In the genomic region with DNA sequence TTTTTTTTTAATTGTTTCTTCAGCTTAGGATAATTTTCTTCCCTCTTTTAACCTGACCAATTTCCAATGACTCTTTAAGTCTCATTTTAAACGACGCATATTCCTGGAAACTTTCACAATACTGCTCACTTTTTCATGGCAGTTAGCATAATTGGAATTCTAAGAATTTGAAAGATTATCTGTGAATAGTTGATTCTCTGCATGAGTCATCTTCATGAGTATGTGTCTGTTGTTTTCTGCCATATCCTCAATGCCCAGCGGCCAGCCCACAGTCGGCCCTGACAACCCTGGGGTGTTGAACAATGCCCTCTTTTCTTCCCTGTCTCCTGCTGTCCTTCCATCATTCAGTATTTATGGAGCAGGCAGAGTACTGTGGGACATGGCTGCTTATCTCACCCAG, we compare ENCODE assay signal across 14 cellular contexts.
A peak's percentile ranks its signal among the peaks of the same experiment; 100 is the strongest.
DNase-seq lines count a peak whose midpoint lies in the region; TF ChIP-seq lines count a peak whose summit lies in the region.
"Had no signal": no experiment of that assay in that cellular context is flagged by ENCODE, and none has a peak within 500 bp of the region (broad histone marks: within the 10 kb centered on the region; RNA-seq: fewer than 3 reads in every experiment).

No MANE protein-coding gene starts in this region.

- H3K9me2 ChIP-seq in OCI-LY7 (ENCODE audit: insufficient read depth, low read length) = no peaks in the 10 kb centered on the region

- H3K36me3 ChIP-seq in OCI-LY7 (ENCODE audit: insufficient read depth, low read length) = no peaks in the 10 kb centered on the region
- H3K36me3 ChIP-seq: suprapubic skin had no signal

- no peaks in the 10 kb centered on the region for H4K20me1 ChIP-seq in OCI-LY7 (ENCODE audit: insufficient read depth, low read length)

- H3K4me2 ChIP-seq in OCI-LY7 (ENCODE audit: low read length) = no peak overlapping the region

- H3K9me3 ChIP-seq in OCI-LY7 (ENCODE audit: low read length) = no peaks in the 10 kb centered on the region
- H3K9me3 ChIP-seq: suprapubic skin had no signal

- H3K4me1 ChIP-seq in OCI-LY7 (ENCODE audit: insufficient read depth, low read length, poor library complexity, severe bottlenecking) = no peaks in the 10 kb centered on the region
- H3K4me1 ChIP-seq: suprapubic skin had no signal

- H3K4me3 ChIP-seq in foreskin fibroblast (ENCODE audit: low read depth in 1 of 2, low read length in 2 of 2) (no peak overlapping the region), OCI-LY7 (ENCODE audit: low read depth, low read length, poor library complexity, severe bottlenecking) (no peak overlapping the region)
- H3K4me3 ChIP-seq: suprapubic skin had no signal

- no peaks in the 10 kb centered on the region for H3K79me2 ChIP-seq in OCI-LY7 (ENCODE audit: insufficient read depth, low read depth, low read length)

- TF ChIP-seq CTCF in foreskin fibroblast (IDR thresholded peaks at IDR 0.05; ENCODE audit: low read depth, low read length) = no peak
- no peak for TF ChIP-seq CTCF in GM13976 (IDR thresholded peaks at IDR 0.05; ENCODE audit: borderline replicate concordance, control extremely low read depth, extremely low read depth, insufficient read depth, missing control alignments)
- TF ChIP-seq CTCF in OCI-LY7 (conservative IDR thresholded peaks at IDR 0.05; ENCODE audit: low read length) = no peak

- intact Hi-C loops in OCI-LY7 (cut with micrococcal nuclease; ENCODE audit: unreplicated experiment) = no loop called here

- CTCF ChIA-PET in OCI-LY7 (lab: Charles Lee; ENCODE audit: unreplicated experiment) = no interaction called here

- in situ Hi-C loops in GM13976 (cut with MboI; ENCODE audit: low sequenced_read_pairs, unreplicated experiment) = no loop called here

- POLR2A ChIA-PET in OCI-LY7 (lab: Charles Lee) = no interaction called here

- no peak overlapping the region for H3K27ac ChIP-seq in OCI-LY7 (ENCODE audit: low read depth, low read length, poor library complexity, severe bottlenecking)
- H3K27ac ChIP-seq: suprapubic skin had no signal

- H2AFZ ChIP-seq in OCI-LY7 (ENCODE audit: low read length) = no peak overlapping the region

- no TSS peak for BruUV-seq in OCI-LY7 (replicated peaks; lab: Mats Ljungman, UMichigan)

- peak; percentile 66 for DNase-seq in ELF-1 (ENCODE audit: low read depth, low spot score)
- peak; percentile 85 for DNase-seq in RPMI7951 (ENCODE audit: low read depth)
- peak; percentile 10 to 18 for DNase-seq in foreskin fibroblast
- peak; percentile 8 for DNase-seq in renal cortical epithelial cell (ENCODE audit: low read depth)
- no peak for DNase-seq in GM13976 (ENCODE audit: low spot score)
- no peak for DNase-seq in OCI-LY7 (ENCODE audit: low spot score)
- DNase-seq in stimulated activated naive CD4-positive, alpha-beta T cell (lab: John Stamatoyannopoulos, UW) = no peak
- DNase-seq in DMS114 treated with DMSO at 0.1 percent for 48 hours (lab: John Stamatoyannopoulos, UW; ENCODE audit: unreplicated experiment) = no peak
- DNase-seq: activated T-cell treated with anti-CD3 and anti-CD28 coated beads, Interleukin-2, amount 50 U/mL, for 4 hours; cerebellar nuclear complex; naive thymus-derived CD4-positive, alpha-beta T cell; NCI-H1105 treated with DMSO at 0.1 percent for 48 hours; stimulated activated CD4-positive, alpha-beta T cell treated with anti-CD3 and anti-CD28 coated beads, Interleukin-1b, Interleukin-23, amount 100 ng/mL, for 48 hours had no signal

Comparison
In these comparisons a context has a peak if more than half of its experiments do, and no peak if none do; other contexts are left out.
1. DNase-seq: peak in ELF-1 (single experiment), RPMI7951 (single experiment), foreskin fibroblast (2 of 2) and renal cortical epithelial cell (single experiment); none in GM13976 (single experiment), OCI-LY7 (single experiment), stimulated activated naive CD4-positive, alpha-beta T cell (0 of 6) and DMS114 treated with DMSO at 0.1 percent for 48 hours (single experiment).